1 cellular context compared by ENCODE assay signal in the genomic region with DNA sequence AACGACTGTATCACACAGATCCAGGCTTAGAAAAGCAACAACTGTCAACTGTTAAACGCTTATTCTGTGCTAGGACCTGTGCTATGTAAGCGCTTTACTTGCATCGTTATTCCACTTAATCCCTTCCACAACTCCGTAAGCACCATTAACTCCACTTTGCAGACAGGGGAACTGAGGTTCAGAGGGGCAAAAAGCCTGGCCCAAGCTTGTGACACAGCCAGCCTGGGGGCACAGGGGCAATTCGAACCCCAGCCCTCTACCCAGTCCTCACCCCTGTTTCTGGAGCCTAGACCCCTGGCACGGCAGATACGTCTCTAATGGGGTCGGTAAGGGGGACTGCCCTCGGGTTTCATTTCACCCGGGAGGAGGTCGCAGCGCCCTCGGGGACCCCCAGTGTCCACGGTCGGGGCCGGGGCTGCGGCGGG.
A peak's percentile ranks its signal among the peaks of the same experiment; 100 is the strongest.
TF ChIP-seq lines count a peak whose summit lies in the region.

No MANE protein-coding gene starts in this region.

TF ChIP-seq in HEK293, 187 proteins besides CTCF, POLR2A, EP300 and RAD21 (continued from another document):
- TF ChIP-seq ELK4 (IDR thresholded peaks at IDR 0.05; ENCODE audit: borderline replicate concordance, low read depth, low read length) (no peak), ZNF830 (tag by site-specific recombination; IDR thresholded peaks at IDR 0.05; ENCODE audit: low read depth) (no peak), ZNF561 (tag by site-specific recombination; IDR thresholded peaks at IDR 0.05; ENCODE audit: borderline replicate concordance) (0 out of 2 replicates have a peak, but pooled peaks have one; percentile 5)
TF ChIP-seq in HEK293: peak in this region for 12.
